In genomic region chr2:219177594-219178376, GRCh38 we compare ENCODE assay signal across 8 cellular contexts. TPM values are rescaled to one million over a fixed set of nuclear protein-coding genes. Genes with fewer than 3 reads are reported as not detected.
A peak's percentile ranks its signal among the peaks of the same experiment; 100 is the strongest.
DNase-seq lines count a peak whose midpoint lies in the region; ATAC-seq, FAIRE-seq and TF ChIP-seq lines count a peak whose summit lies in the region.

A gene with protein sequence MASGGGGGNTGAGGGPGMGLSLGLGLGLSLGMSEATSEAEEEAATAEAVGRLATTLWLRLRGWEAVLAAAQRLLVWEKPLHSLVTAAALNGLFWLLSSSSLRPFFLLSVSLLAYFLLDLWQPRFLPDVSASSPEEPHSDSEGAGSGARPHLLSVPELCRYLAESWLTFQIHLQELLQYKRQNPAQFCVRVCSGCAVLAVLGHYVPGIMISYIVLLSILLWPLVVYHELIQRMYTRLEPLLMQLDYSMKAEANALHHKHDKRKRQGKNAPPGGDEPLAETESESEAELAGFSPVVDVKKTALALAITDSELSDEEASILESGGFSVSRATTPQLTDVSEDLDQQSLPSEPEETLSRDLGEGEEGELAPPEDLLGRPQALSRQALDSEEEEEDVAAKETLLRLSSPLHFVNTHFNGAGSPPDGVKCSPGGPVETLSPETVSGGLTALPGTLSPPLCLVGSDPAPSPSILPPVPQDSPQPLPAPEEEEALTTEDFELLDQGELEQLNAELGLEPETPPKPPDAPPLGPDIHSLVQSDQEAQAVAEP (plus strand): TSS chr2:219178275. CDS start chr2:219178353, 78 bp downstream.

- TF ChIP-seq CTCF in osteoblast (IDR thresholded peaks at IDR 0.05; ENCODE audit: extremely low read depth, low read depth, low read length) = no peak

- DNase-seq in HAP-1 (ENCODE audit: low spot score in 2 of 2) = peak; percentile 79 to 87
- DNase-seq in NAMALWA (ENCODE audit: low spot score) = peak; percentile 92
- DNase-seq in glomerular visceral epithelial cell (ENCODE audit: extremely low spot score) = peak; percentile 94
- DNase-seq in osteoblast (ENCODE audit: insufficient read length, low spot score, missing footprints) = peak; percentile 100

- H3K4me3 Mint-ChIP-seq in activated naive CD4-positive, alpha-beta T cell treated with anti-CD3 and anti-CD28 coated beads, Interleukin-2, amount 50 U/mL, for 24 hours = peak within 1 kb of the TSS; percentile 99

- H3K4me1 ChIP-seq in HAP-1 (peaks cover 3% of the 10 kb centered on the region; the same call in 1 of the 2 replicates), osteoblast (ENCODE audit: insufficient read depth, low read length) (peaks cover 30% of the 10 kb centered on the region), thymus (ENCODE audit: control insufficient read depth, insufficient read depth, low read length) (peaks cover 20% of the 10 kb centered on the region)

- peak within 1 kb of the TSS; percentile 96 for H3K4me3 ChIP-seq in HAP-1
- H3K4me3 ChIP-seq in osteoblast (ENCODE audit: insufficient read depth, low read length) = peak within 1 kb of the TSS; percentile 78
- peak within 1 kb of the TSS; percentile 88 for H3K4me3 ChIP-seq in thymus (ENCODE audit: low read length)

- peak within 1 kb of the TSS; percentile 98 for H3K27ac Mint-ChIP-seq in activated naive CD4-positive, alpha-beta T cell treated with anti-CD3 and anti-CD28 coated beads, Interleukin-2, amount 50 U/mL, for 24 hours

- H3K4me1 Mint-ChIP-seq in activated naive CD4-positive, alpha-beta T cell treated with anti-CD3 and anti-CD28 coated beads, Interleukin-2, amount 50 U/mL, for 24 hours = peaks cover 68% of the 10 kb centered on the region

- peaks cover 10% of the 10 kb centered on the region for H3K36me3 Mint-ChIP-seq in activated naive CD4-positive, alpha-beta T cell treated with anti-CD3 and anti-CD28 coated beads, Interleukin-2, amount 50 U/mL, for 24 hours

- H3K27me3 Mint-ChIP-seq in activated naive CD4-positive, alpha-beta T cell treated with anti-CD3 and anti-CD28 coated beads, Interleukin-2, amount 50 U/mL, for 24 hours = no peaks in the 10 kb centered on the region

- H3K27ac ChIP-seq in osteoblast (ENCODE audit: low read depth, low read length) (peak within 1 kb of the TSS; percentile 83), thymus (ENCODE audit: low read depth) (peak within 1 kb of the TSS; percentile 100)

- in situ Hi-C loops in HAP-1 (cut with MboI; ENCODE audit: low sequenced_read_pairs) = no loop called here

- H2AFZ ChIP-seq in osteoblast (ENCODE audit: low read length) = peak within 1 kb of the TSS; percentile 89

- H3K9me3 ChIP-seq in HAP-1 (no peaks in the 10 kb centered on the region), osteoblast (ENCODE audit: low read depth, low read length) (no peaks in the 10 kb centered on the region), thymus (ENCODE audit: control insufficient read depth) (no peaks in the 10 kb centered on the region)

- H4K20me1 ChIP-seq in osteoblast (ENCODE audit: insufficient read depth, low read length) = peaks cover 13% of the 10 kb centered on the region

- FAIRE-seq in G401.6 (lab: Jason Lieb, UNC) = peak; percentile 60

- under 1% methylated on average over 67 of the region's 67 CpGs for WGBS in thymus

- peak within 1 kb of the TSS; percentile 94 for H3K4me2 ChIP-seq in osteoblast (ENCODE audit: insufficient read depth, low read length)

- peaks cover 28% of the 10 kb centered on the region for H3K36me3 ChIP-seq in HAP-1 (replicated peaks)
- H3K36me3 ChIP-seq in osteoblast (ENCODE audit: insufficient read depth, low read length) = peaks cover 41% of the 10 kb centered on the region
- H3K36me3 ChIP-seq in thymus (ENCODE audit: control insufficient read depth, insufficient read depth) = peaks cover 57% of the 10 kb centered on the region

- H3K27me3 ChIP-seq in HAP-1 (ENCODE audit: low read depth) (no peaks in the 10 kb centered on the region), osteoblast (ENCODE audit: insufficient read depth, low read length) (no peaks in the 10 kb centered on the region), thymus (ENCODE audit: control insufficient read depth, insufficient read depth) (no peaks in the 10 kb centered on the region)

- peak; percentile 76 for ATAC-seq in SK-N-SH treated with all-trans-retinoic acid at 6 μM for 48 hours

- no peaks in the 10 kb centered on the region for H3K9me3 Mint-ChIP-seq in activated naive CD4-positive, alpha-beta T cell treated with anti-CD3 and anti-CD28 coated beads, Interleukin-2, amount 50 U/mL, for 24 hours

- H3K79me2 ChIP-seq in osteoblast (ENCODE audit: insufficient read depth, low read length) = peaks cover 56% of the 10 kb centered on the region

TF ChIP-seq in SK-N-SH treated with all-trans-retinoic acid at 6 μM for 48 hours, 23 proteins besides CTCF, POLR2A, EP300 and RAD21:
- TF ChIP-seq OSR1 (CRISPR knock-in tag; IDR thresholded peaks at IDR 0.05) (no peak), ARNTL (CRISPR knock-in tag; IDR thresholded peaks at IDR 0.05; ENCODE audit: borderline replicate concordance, low read depth) (no peak), ZNF565 (CRISPR knock-in tag; conservative IDR thresholded peaks at IDR 0.05; ENCODE audit: low read depth) (no peak), ZFP3 (CRISPR knock-in tag; IDR thresholded peaks at IDR 0.05) (no peak), TOX (CRISPR knock-in tag; IDR thresholded peaks at IDR 0.05; ENCODE audit: borderline replicate concordance) (no peak), BACH2 (CRISPR knock-in tag; IDR thresholded peaks at IDR 0.05; ENCODE audit: borderline replicate concordance) (no peak), ZNF8 (CRISPR knock-in tag; IDR thresholded peaks at IDR 0.05) (no peak), SNAI2 (CRISPR knock-in tag; IDR thresholded peaks at IDR 0.05) (no peak), PATZ1 (CRISPR knock-in tag; IDR thresholded peaks at IDR 0.05; ENCODE audit: borderline replicate concordance) (no peak), TCF4 (CRISPR knock-in tag; IDR thresholded peaks at IDR 0.05; ENCODE audit: borderline replicate concordance) (no peak)
- TF ChIP-seq, protein P1, sequence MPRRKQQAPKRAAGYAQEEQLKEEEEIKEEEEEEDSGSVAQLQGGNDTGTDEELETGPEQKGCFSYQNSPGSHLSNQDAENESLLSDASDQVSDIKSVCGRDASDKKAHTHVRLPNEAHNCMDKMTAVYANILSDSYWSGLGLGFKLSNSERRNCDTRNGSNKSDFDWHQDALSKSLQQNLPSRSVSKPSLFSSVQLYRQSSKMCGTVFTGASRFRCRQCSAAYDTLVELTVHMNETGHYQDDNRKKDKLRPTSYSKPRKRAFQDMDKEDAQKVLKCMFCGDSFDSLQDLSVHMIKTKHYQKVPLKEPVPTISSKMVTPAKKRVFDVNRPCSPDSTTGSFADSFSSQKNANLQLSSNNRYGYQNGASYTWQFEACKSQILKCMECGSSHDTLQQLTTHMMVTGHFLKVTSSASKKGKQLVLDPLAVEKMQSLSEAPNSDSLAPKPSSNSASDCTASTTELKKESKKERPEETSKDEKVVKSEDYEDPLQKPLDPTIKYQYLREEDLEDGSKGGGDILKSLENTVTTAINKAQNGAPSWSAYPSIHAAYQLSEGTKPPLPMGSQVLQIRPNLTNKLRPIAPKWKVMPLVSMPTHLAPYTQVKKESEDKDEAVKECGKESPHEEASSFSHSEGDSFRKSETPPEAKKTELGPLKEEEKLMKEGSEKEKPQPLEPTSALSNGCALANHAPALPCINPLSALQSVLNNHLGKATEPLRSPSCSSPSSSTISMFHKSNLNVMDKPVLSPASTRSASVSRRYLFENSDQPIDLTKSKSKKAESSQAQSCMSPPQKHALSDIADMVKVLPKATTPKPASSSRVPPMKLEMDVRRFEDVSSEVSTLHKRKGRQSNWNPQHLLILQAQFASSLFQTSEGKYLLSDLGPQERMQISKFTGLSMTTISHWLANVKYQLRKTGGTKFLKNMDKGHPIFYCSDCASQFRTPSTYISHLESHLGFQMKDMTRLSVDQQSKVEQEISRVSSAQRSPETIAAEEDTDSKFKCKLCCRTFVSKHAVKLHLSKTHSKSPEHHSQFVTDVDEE (CRISPR knock-in tag; IDR thresholded peaks at IDR 0.05) = no peak
TF ChIP-seq in SK-N-SH treated with all-trans-retinoic acid at 6 μM for 48 hours: peak in this region for 0.

RNA-seq across cellular contexts. Expression of the gene that starts here (rescaled TPM):
- total RNA-seq in osteoblast = 109 and 121 TPM in 2 replicates
- 56.0 TPM for polyA plus RNA-seq in thymus

Comparison
In these comparisons a context has a peak if more than half of its experiments do, and no peak if none do; other contexts are left out.
1. Peak in every context shown above with its lines: DNase-seq, ATAC-seq, H3K4me3 ChIP-seq and H3K27ac ChIP-seq.